In genomic region chr20:11271319-11271718, GRCh38 we compare ENCODE assay signal across 16 cellular contexts.
A peak's percentile ranks its signal among the peaks of the same experiment; 100 is the strongest.
DNase-seq lines count a peak whose midpoint lies in the region; ATAC-seq and TF ChIP-seq lines count a peak whose summit lies in the region.
"Had no signal": no experiment of that assay in that cellular context is flagged by ENCODE, and none has a peak within 500 bp of the region (broad histone marks: within the 10 kb centered on the region; RNA-seq: fewer than 3 reads in every experiment).

No MANE protein-coding gene starts in this region.

- CTCF ChIA-PET in activated CD4-positive, alpha-beta memory T cell treated with anti-CD3 and anti-CD28 coated beads, Interleukin-2, amount 10 ng/mL, durations not matched to agents 7 days and 5 days (lab: Charles Lee), result no interaction called here

- no peaks in the 10 kb centered on the region for H3K36me3 Mint-ChIP-seq in activated CD4-positive, alpha-beta memory T cell treated with anti-CD3 and anti-CD28 coated beads, Interleukin-2, amount 10 ng/mL, durations not matched to agents 7 days and 5 days (ENCODE audit: low read depth)
- H3K36me3 Mint-ChIP-seq: memory B cell had no signal

- no peaks in the 10 kb centered on the region for H3K4me1 Mint-ChIP-seq in activated CD4-positive, alpha-beta memory T cell treated with anti-CD3 and anti-CD28 coated beads, Interleukin-2, amount 10 ng/mL, durations not matched to agents 7 days and 5 days
- H3K4me1 Mint-ChIP-seq: activated T-helper 17 cell treated with anti-CD3 and anti-CD28 coated beads, Interleukin-2, amount 50 U/mL, for 72 hours; memory B cell had no signal

- H3K4me1 ChIP-seq in osteoblast (ENCODE audit: insufficient read depth, low read length), result peaks cover 18% of the 10 kb centered on the region
- H3K4me1 ChIP-seq: prostate gland had no signal

- no peaks in the 10 kb centered on the region for H3K36me3 ChIP-seq in osteoblast (ENCODE audit: insufficient read depth, low read length)
- H3K36me3 ChIP-seq: prostate gland had no signal

- peak; percentile 36; the same call in 2 of the 3 replicates for TF ChIP-seq CTCF in GM12872 (IDR thresholded peaks at IDR 0.05; ENCODE audit: insufficient read depth, low read depth, low read length)
- peak; percentile 15 for TF ChIP-seq CTCF in osteoblast (IDR thresholded peaks at IDR 0.05; ENCODE audit: extremely low read depth, low read depth, low read length)

- no peak overlapping the region for H3K4me2 ChIP-seq in osteoblast (ENCODE audit: insufficient read depth, low read length)
- H3K4me2 ChIP-seq: hepatocyte had no signal

- no peaks in the 10 kb centered on the region for H3K9me3 ChIP-seq in osteoblast (ENCODE audit: low read depth, low read length)
- H3K9me3 ChIP-seq: prostate gland had no signal

- H3K9me3 Mint-ChIP-seq in activated CD4-positive, alpha-beta memory T cell treated with anti-CD3 and anti-CD28 coated beads, Interleukin-2, amount 10 ng/mL, durations not matched to agents 7 days and 5 days, result no peaks in the 10 kb centered on the region
- H3K9me3 Mint-ChIP-seq: activated T-helper 17 cell treated with anti-CD3 and anti-CD28 coated beads, Interleukin-2, amount 50 U/mL, for 72 hours; stimulated activated naive CD8-positive, alpha-beta T cell treated with anti-CD3 and anti-CD28 coated beads, Interleukin-15, Interleukin-2, amounts not matched to agents 100 ng/mL and 50 ng/mL, for 24 hours had no signal

- no peak overlapping the region for H3K4me3 Mint-ChIP-seq in activated CD4-positive, alpha-beta memory T cell treated with anti-CD3 and anti-CD28 coated beads, Interleukin-2, amount 10 ng/mL, durations not matched to agents 7 days and 5 days
- H3K4me3 Mint-ChIP-seq: activated T-helper 17 cell treated with anti-CD3 and anti-CD28 coated beads, Interleukin-2, amount 50 U/mL, for 72 hours; memory B cell; stimulated activated naive CD8-positive, alpha-beta T cell treated with anti-CD3 and anti-CD28 coated beads, Interleukin-15, Interleukin-2, amounts not matched to agents 100 ng/mL and 50 ng/mL, for 24 hours had no signal

- no peak for ATAC-seq in GM21528 (IDR thresholded peaks at IDR 0.05; ENCODE audit: low FRiP score, unreplicated experiment)
- ATAC-seq: activated T-helper 17 cell treated with anti-CD3 and anti-CD28 coated beads, Interleukin-2, amount 50 U/mL, for 72 hours had no signal

- H3K4me3 ChIP-seq in osteoblast (ENCODE audit: insufficient read depth, low read length), result no peak overlapping the region
- H3K4me3 ChIP-seq: hepatocyte, prostate gland had no signal

- H3K27me3 Mint-ChIP-seq in activated CD4-positive, alpha-beta memory T cell treated with anti-CD3 and anti-CD28 coated beads, Interleukin-2, amount 10 ng/mL, durations not matched to agents 7 days and 5 days, result no peaks in the 10 kb centered on the region
- H3K27me3 Mint-ChIP-seq: activated T-helper 17 cell treated with anti-CD3 and anti-CD28 coated beads, Interleukin-2, amount 50 U/mL, for 72 hours; memory B cell had no signal

- no peak overlapping the region for H2AFZ ChIP-seq in osteoblast (ENCODE audit: low read length)
- H2AFZ ChIP-seq: hepatocyte had no signal

- no peaks in the 10 kb centered on the region for H4K20me1 ChIP-seq in osteoblast (ENCODE audit: insufficient read depth, low read length)

- DNase-seq in NCI-H2171 treated with DMSO at 0.1 percent for 48 hours (lab: John Stamatoyannopoulos, UW) (peak; percentile 42), dermis blood vessel endothelial cell (peak; percentile 11), osteoblast (ENCODE audit: insufficient read length, low spot score, missing footprints) (no peak), NCI-H1930 (lab: John Stamatoyannopoulos, UW) (no peak)
- no peak for DNase-seq in activated CD4-positive, alpha-beta memory T cell treated with anti-CD3 and anti-CD28 coated beads, Interleukin-2, amount 10 ng/mL, durations not matched to agents 7 days and 5 days
- DNase-seq: activated CD4-positive, alpha-beta T cell treated with anti-CD3 and anti-CD28 coated beads for 48 hours; anterior cingulate cortex; stimulated activated CD4-positive, alpha-beta T cell treated with anti-CD3 and anti-CD28 coated beads, Interleukin-4, amount 100 ng/mL, for 1 hour; T-helper 1 cell had no signal

- H3K79me2 ChIP-seq in osteoblast (ENCODE audit: insufficient read depth, low read length), result no peaks in the 10 kb centered on the region
- H3K79me2 ChIP-seq: hepatocyte had no signal

- no peak overlapping the region for H3K27ac Mint-ChIP-seq in activated CD4-positive, alpha-beta memory T cell treated with anti-CD3 and anti-CD28 coated beads, Interleukin-2, amount 10 ng/mL, durations not matched to agents 7 days and 5 days
- H3K27ac Mint-ChIP-seq: activated T-helper 17 cell treated with anti-CD3 and anti-CD28 coated beads, Interleukin-2, amount 50 U/mL, for 72 hours; memory B cell; stimulated activated naive CD8-positive, alpha-beta T cell treated with anti-CD3 and anti-CD28 coated beads, Interleukin-15, Interleukin-2, amounts not matched to agents 100 ng/mL and 50 ng/mL, for 24 hours had no signal

- H3K27me3 ChIP-seq in osteoblast (ENCODE audit: insufficient read depth, low read length), result no peaks in the 10 kb centered on the region
- H3K27me3 ChIP-seq: hepatocyte had no signal

- no peak overlapping the region for H3K27ac ChIP-seq in osteoblast (ENCODE audit: low read depth, low read length)
- H3K27ac ChIP-seq: hepatocyte, prostate gland had no signal

- POLR2A ChIA-PET in activated CD4-positive, alpha-beta memory T cell treated with anti-CD3 and anti-CD28 coated beads, Interleukin-2, amount 10 ng/mL, durations not matched to agents 7 days and 5 days (lab: Charles Lee), result no interaction called here

Comparison
In these comparisons a context has a peak if more than half of its experiments do, and no peak if none do; other contexts are left out.
1. DNase-seq: peak in NCI-H2171 treated with DMSO at 0.1 percent for 48 hours (single experiment) and dermis blood vessel endothelial cell (single experiment); none in osteoblast (single experiment), activated CD4-positive, alpha-beta memory T cell treated with anti-CD3 and anti-CD28 coated beads, Interleukin-2, amount 10 ng/mL, durations not matched to agents 7 days and 5 days (single experiment) and NCI-H1930 (0 of 2).